Comparison of ENCODE assay signal across 8 cellular contexts in the genomic region with DNA sequence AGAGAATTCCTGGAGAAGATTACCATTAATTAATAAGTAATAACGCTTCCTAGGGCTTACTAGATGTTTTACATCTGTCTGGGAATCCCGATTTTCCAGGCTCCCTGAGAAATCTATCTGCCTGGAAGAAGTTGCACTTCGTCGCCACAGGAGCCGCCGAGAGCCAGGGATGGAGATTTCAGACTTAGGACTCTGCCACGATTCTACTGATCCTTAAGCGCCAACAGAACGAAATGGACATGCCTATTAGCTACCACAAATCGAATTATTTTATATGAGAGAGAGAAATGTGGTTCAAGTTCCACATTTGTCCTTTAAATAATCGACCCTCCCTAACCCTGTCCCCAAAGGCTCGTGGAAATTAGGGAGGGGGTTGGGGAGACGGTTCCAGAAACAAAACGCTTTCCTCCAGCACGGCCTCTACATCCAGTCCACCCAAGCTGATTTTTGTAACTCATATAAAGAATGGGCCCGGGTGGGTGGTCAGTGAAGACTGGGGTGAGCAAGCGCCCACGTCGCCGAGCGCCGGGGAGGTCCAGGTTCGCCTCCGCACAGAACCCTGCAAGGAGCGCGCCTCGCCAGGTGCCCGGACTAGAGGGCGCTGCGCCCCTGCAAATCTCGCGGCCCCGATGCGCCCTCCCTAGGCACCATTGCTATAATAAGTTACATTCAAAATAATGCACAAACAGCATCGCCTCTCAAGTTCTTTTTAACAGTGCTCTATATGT. TPM values are rescaled to one million over a fixed set of nuclear protein-coding genes. Genes with fewer than 3 reads are reported as not detected.
A peak's percentile ranks its signal among the peaks of the same experiment; 100 is the strongest.
DNase-seq lines count a peak whose midpoint lies in the region; ATAC-seq, FAIRE-seq and TF ChIP-seq lines count a peak whose summit lies in the region.

No MANE protein-coding gene starts in this region.

- no peaks in the 10 kb centered on the region for H3K27me3 ChIP-seq in GM23248 (replicated peaks; ENCODE audit: insufficient read depth)
- no peaks in the 10 kb centered on the region for H3K27me3 ChIP-seq in Panc1 (ENCODE audit: control insufficient read depth, insufficient read depth, low read length)
- H3K27me3 ChIP-seq in right lobe of liver, result no peaks in the 10 kb centered on the region
- H3K27me3 ChIP-seq in testis, result no peaks in the 10 kb centered on the region

- no peaks in the 10 kb centered on the region for H4K20me1 ChIP-seq in GM23248 (ENCODE audit: insufficient read depth)

- CTCF ChIA-PET in A549 (lab: Yijun Ruan, JAX), result interaction anchor here (0.6 to 2.3 kb wide), 28 partner anchors 11 to 1651 kb away, joined by 3 to 17 read pairs (median 4); no protein-coding TSS in a partner anchor
- CTCF ChIA-PET in Panc1 (lab: Charles Lee), result interaction anchor here (0.6 kb wide), 1 partner anchor 901 kb away, joined by 3 read pairs; no protein-coding TSS in a partner anchor

- TF ChIP-seq RAD21 in A549 (conservative IDR thresholded peaks at IDR 0.05 in 1 of 2, IDR thresholded peaks at IDR 0.05 in 1 of 2), result peak; percentile 79 to 87

- H3K9ac ChIP-seq in GM23248, result peak overlapping the region; percentile 92

- H3K36me3 ChIP-seq in GM23248 (ENCODE audit: low read depth) (no peaks in the 10 kb centered on the region), Panc1 (ENCODE audit: control insufficient read depth, insufficient read depth, low read length) (peaks cover 14% of the 10 kb centered on the region; the same call in 1 of the 2 replicates), right lobe of liver (no peaks in the 10 kb centered on the region), testis (ENCODE audit: low read depth, missing control alignments) (no peaks in the 10 kb centered on the region)

- peak overlapping the region; percentile 88 for H2AFZ ChIP-seq in GM23248

- DNase-seq in A549 (ENCODE audit: low read depth in 1 of 2, low spot score in 1 of 2) (peak; percentile 72 to 86), GM23248 (peak; percentile 93), Panc1 (ENCODE audit: low read depth, low spot score) (peak; percentile 39), ecto neural progenitor cell (ENCODE audit: low spot score) (peak; percentile 82), right lobe of liver (peak; percentile 82 to 85 (median 84)), testis (peak; percentile 90), T-helper 1 cell (no peak), GF-D8 (lab: John Stamatoyannopoulos, UW) (no peak)

- no peak for TF ChIP-seq POLR2A in A549 (IDR thresholded peaks at IDR 0.05; ENCODE audit: low read length)
- no peak for TF ChIP-seq POLR2A in right lobe of liver (IDR thresholded peaks at IDR 0.05)
- TF ChIP-seq POLR2A in testis (IDR thresholded peaks at IDR 0.05), result no peak

- H3K4me1 ChIP-seq in A549, result peaks cover 29% of the 10 kb centered on the region
- H3K4me1 ChIP-seq in GM23248 (ENCODE audit: insufficient read depth), result peaks cover 31% of the 10 kb centered on the region
- peaks cover 18% of the 10 kb centered on the region for H3K4me1 ChIP-seq in Panc1 (ENCODE audit: control insufficient read depth, insufficient read depth, low read length)
- peaks cover 0 to 12% (median 0%) of the 10 kb centered on the region in 4 donors for H3K4me1 ChIP-seq in right lobe of liver
- H3K4me1 ChIP-seq in testis, result peaks cover 21% of the 10 kb centered on the region

- H3K9me3 ChIP-seq in A549 (peaks cover under 1% of the 10 kb centered on the region; the same call in 1 of the 3 replicates), GM23248 (ENCODE audit: low read depth) (no peaks in the 10 kb centered on the region), Panc1 (ENCODE audit: control insufficient read depth, insufficient read depth, low read depth, low read length) (no peaks in the 10 kb centered on the region; the same call in 1 of the 2 replicates), right lobe of liver (no peaks in the 10 kb centered on the region), testis (no peaks in the 10 kb centered on the region)

- peak; percentile 78 for TF ChIP-seq CTCF in A549 (IDR thresholded peaks at IDR 0.05)
- TF ChIP-seq CTCF in Panc1 (IDR thresholded peaks at IDR 0.05), result peak; percentile 88
- peak; percentile 51 to 79 (median 74) for TF ChIP-seq CTCF in right lobe of liver (IDR thresholded peaks at IDR 0.05)
- peak in 2 of 3 experiments; percentile 48 to 52 for TF ChIP-seq CTCF in testis (IDR thresholded peaks at IDR 0.05)

- intact Hi-C loops in Panc1 (cut with micrococcal nuclease; ENCODE audit: unreplicated experiment), result loop anchor here (5.0 to 10.0 kb wide), 2 partner anchors 117 to 219 kb away; no protein-coding TSS in a partner anchor
- intact Hi-C loops in right lobe of liver (cut with DNase I), result no loop called here
- intact Hi-C loops in testis (cut with DNase I; ENCODE audit: low total_unique reads), result loop anchor here (10.0 kb wide), 1 partner anchor 51 kb away; no protein-coding TSS in a partner anchor

- BruUV-seq in Panc1 (replicated peaks; lab: Mats Ljungman, UMichigan), result no TSS peak

- no peak for TF ChIP-seq EP300 in A549 (IDR thresholded peaks at IDR 0.05)

- ATAC-seq in A549 (peak; percentile 61 to 81), Panc1 (peak; percentile 71), right lobe of liver (peak; percentile 71 to 81 (median 74))

- peaks cover 35% of the 10 kb centered on the region for H3F3A ChIP-seq in GM23248 (ENCODE audit: insufficient read depth)

- in situ Hi-C loops in GM23248 (cut with MboI), result no loop called here
- in situ Hi-C loops in Panc1 (cut with HindIII; ENCODE audit: low pct_unique_long_range_greater_than_20kb, low sequenced_read_pairs), result no loop called here

- 3% methylated on average over 17 of the region's 35 CpGs for WGBS in A549 (ENCODE audit: missing lambda C conversion rate)
- 1 to 3% methylated on average over 35 of the region's 35 CpGs for WGBS in GM23248 (ENCODE audit: low coverage in 1 of 2, low lambda C conversion rate in 2 of 2, missing lambda C conversion rate in 2 of 2), 2 experiments
- WGBS in right lobe of liver (ENCODE audit: insufficient coverage, low coverage, low lambda C conversion rate, missing lambda C conversion rate), result 1% methylated on average over 30 of the region's 35 CpGs
- 1% methylated on average over 21 to 35 of the region's 35 CpGs for WGBS in testis, 2 donors

- no peak for FAIRE-seq in A549 (lab: Jason Lieb, UNC)

- peak overlapping the region; percentile 89 to 100 for H3K27ac ChIP-seq in A549
- peak overlapping the region; percentile 86 for H3K27ac ChIP-seq in GM23248
- H3K27ac ChIP-seq in Panc1 (ENCODE audit: low read length), result peak overlapping the region; percentile 90
- H3K27ac ChIP-seq in right lobe of liver, result peak overlapping the region; percentile 85 to 93 (median 87)
- peak overlapping the region; percentile 84 to 92 for H3K27ac ChIP-seq in testis

- H3K4me3 ChIP-seq in A549 (peak overlapping the region; percentile 67), GM23248 (peak overlapping the region; percentile 88), Panc1 (ENCODE audit: low read depth in 2 of 2, low read length in 2 of 2) (peak overlapping the region; percentile 88 to 93), right lobe of liver (peak overlapping the region; percentile 63 to 88 (median 72)), testis (peak overlapping the region; percentile 80 to 86)

- H3K79me2 ChIP-seq in GM23248 (ENCODE audit: insufficient read depth), result peaks cover 60% of the 10 kb centered on the region

- POLR2A ChIA-PET in A549 (lab: Yijun Ruan, JAX) (interaction anchor here (0.7 to 1.2 kb wide), 3 partner anchors 11 to 180 kb away, joined by 3 to 5 read pairs (median 3); no protein-coding TSS in a partner anchor), Panc1 (lab: Charles Lee) (no interaction called here)

- H3K9me2 ChIP-seq in GM23248 (ENCODE audit: insufficient read depth), result no peaks in the 10 kb centered on the region

- H3K4me2 ChIP-seq in A549 (peak overlapping the region; percentile 76), GM23248 (ENCODE audit: unreplicated experiment) (peak overlapping the region; percentile 96)

TF ChIP-seq in A549, 52 proteins besides CTCF, POLR2A, EP300 and RAD21 (continues in another document):
- TF ChIP-seq RARB (CRISPR knock-in tag; IDR thresholded peaks at IDR 0.05), result no peak
- no peak for TF ChIP-seq TFCP2L1 (CRISPR knock-in tag; IDR thresholded peaks at IDR 0.05)
- no peak for TF ChIP-seq HOXB5 (CRISPR knock-in tag; IDR thresholded peaks at IDR 0.05)
- no peak for TF ChIP-seq NR3C1 (IDR thresholded peaks at IDR 0.05)
- TF ChIP-seq CHD4 (IDR thresholded peaks at IDR 0.05; ENCODE audit: borderline replicate concordance), result no peak
- TF ChIP-seq RNF2 (IDR thresholded peaks at IDR 0.05; ENCODE audit: borderline replicate concordance, low read depth), result no peak
- TF ChIP-seq, protein P1, sequence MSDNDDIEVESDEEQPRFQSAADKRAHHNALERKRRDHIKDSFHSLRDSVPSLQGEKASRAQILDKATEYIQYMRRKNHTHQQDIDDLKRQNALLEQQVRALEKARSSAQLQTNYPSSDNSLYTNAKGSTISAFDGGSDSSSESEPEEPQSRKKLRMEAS (IDR thresholded peaks at IDR 0.05), result peak; percentile 61
- peak; percentile 57; the same call in 1 of the 2 replicates for TF ChIP-seq KDM5A (IDR thresholded peaks at IDR 0.05)
- no peak for TF ChIP-seq MYC (IDR thresholded peaks at IDR 0.05; ENCODE audit: borderline replicate concordance, low read length)
- TF ChIP-seq ZNF302 (CRISPR knock-in tag; IDR thresholded peaks at IDR 0.05), result no peak
- TF ChIP-seq JUN (IDR thresholded peaks at IDR 0.05), result no peak
- TF ChIP-seq RFX5 (IDR thresholded peaks at IDR 0.05), result no peak
- TF ChIP-seq, protein P2, sequence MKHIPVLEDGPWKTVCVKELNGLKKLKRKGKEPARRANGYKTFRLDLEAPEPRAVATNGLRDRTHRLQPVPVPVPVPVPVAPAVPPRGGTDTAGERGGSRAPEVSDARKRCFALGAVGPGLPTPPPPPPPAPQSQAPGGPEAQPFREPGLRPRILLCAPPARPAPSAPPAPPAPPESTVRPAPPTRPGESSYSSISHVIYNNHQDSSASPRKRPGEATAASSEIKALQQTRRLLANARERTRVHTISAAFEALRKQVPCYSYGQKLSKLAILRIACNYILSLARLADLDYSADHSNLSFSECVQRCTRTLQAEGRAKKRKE (CRISPR knock-in tag; IDR thresholded peaks at IDR 0.05; ENCODE audit: low read depth), result no peak
- no peak for TF ChIP-seq FOSL2 (IDR thresholded peaks at IDR 0.05)
- no peak for TF ChIP-seq FOSL2 (CRISPR knock-in tag; IDR thresholded peaks at IDR 0.05)

RNA-seq across cellular contexts. Expression of a gene that starts 1.9 kb away (rescaled TPM):
- polyA plus RNA-seq in A549 (2011; rRNA removed), result 177 and 225 TPM in 2 replicates
- 57.1 and 63.7 TPM in 2 replicates for polyA plus RNA-seq in A549 (2012; cell fraction: cytosol; rRNA removed)
- 201 and 278 TPM in 2 replicates for polyA plus RNA-seq in A549 (2012; cell fraction: nucleus; rRNA removed)
- 62.2 to 68.5 TPM (median 62.8 TPM) in 3 replicates for polyA plus RNA-seq in A549 (2017; fragmentation: RNase III; extraction: RNeasy Plus Mini Kit Qiagen cat#74134 plus additional on column Dnase treatment)
- polyA minus RNA-seq in A549 (2011; rRNA and poly(A)+ RNA removed), result 1,227 and 1,657 TPM in 2 replicates
- total RNA-seq in GM23248 (2014; rRNA removed; shearing (Covaris generic)), result 250 and 261 TPM in 2 replicates
- 53.3 and 54.0 TPM in 2 replicates for polyA plus RNA-seq in GM23248 (2016; fragmentation: Nextera tagmentation; extraction: Ambion mirVana)
- 288 TPM for total RNA-seq in Panc1 (2021; ENCODE audit: unreplicated experiment)
- 203 TPM for polyA plus RNA-seq in Panc1 (2012; ENCODE audit: insufficient read length)
- 100 to 1,000 TPM in 2 of 6 experiments, 10 to 100 TPM in 4; 32.9 to 173 (median 69.7) TPM for total RNA-seq in right lobe of liver
- total RNA-seq in testis, result 100 to 1,000 TPM; 118 to 157 TPM
- 51.5 TPM for polyA plus RNA-seq in testis (ENCODE audit: insufficient read depth, low read depth, low replicate concordance)

Comparison
In these comparisons a context has a peak if more than half of its experiments do, and no peak if none do; other contexts are left out.
1. DNase-seq: peak in A549 (2 of 2), GM23248 (single experiment), Panc1 (single experiment), ecto neural progenitor cell (single experiment), right lobe of liver (3 of 3) and testis (single experiment); none in T-helper 1 cell (0 of 5) and GF-D8 (single experiment).
2. intact Hi-C loops: an anchor here in Panc1 (5.0 to 10.0 kb wide) and testis (10.0 kb wide); none called in right lobe of liver.
3. Peak in every context shown above with its lines, with median percentiles within 50 percentile points of each other: ATAC-seq, H3K27ac ChIP-seq, H3K4me3 ChIP-seq and CTCF ChIP-seq.